8 cellular contexts compared by ENCODE assay signal in the genomic region with DNA sequence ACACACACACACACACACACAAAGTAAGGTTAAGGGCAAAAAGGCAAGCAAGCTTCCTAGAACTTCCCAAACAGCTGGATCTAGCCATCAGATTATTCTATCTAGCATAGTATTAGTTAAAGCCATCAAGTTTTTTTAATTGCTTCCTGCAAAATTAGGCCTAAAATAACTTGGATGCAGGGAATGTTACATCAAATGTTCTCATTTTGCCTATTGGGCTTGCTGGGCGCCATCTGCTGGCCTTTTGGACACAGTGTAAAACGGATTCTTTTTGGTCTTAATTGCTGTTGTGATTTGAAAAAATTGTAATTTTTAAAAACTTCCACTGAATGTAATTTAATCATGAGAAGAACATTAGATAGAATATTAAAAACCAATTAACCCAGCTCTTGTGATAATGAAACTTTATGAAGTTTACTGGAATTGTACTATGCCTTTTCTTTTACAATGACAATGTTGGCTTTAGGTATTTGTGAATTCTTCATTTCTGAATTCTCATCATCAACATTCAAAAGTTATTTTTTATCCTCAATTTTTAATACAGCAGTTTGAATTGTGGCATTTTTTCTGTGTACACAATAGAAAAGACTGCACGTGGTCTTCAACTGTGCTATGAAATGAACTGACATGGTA. TPM values are rescaled to one million over a fixed set of nuclear protein-coding genes. Genes with fewer than 3 reads are reported as not detected.
DNase-seq lines count a peak whose midpoint lies in the region; FAIRE-seq and TF ChIP-seq lines count a peak whose summit lies in the region.

No MANE protein-coding gene starts in this region.

- FAIRE-seq in endometrium (lab: Jason Lieb, UNC) = peak; percentile 91

- H3K27ac ChIP-seq in vagina = no peak overlapping the region

- no peaks in the 10 kb centered on the region for H3K27me3 ChIP-seq in vagina

- no peak overlapping the region for H3K4me3 ChIP-seq in vagina

- TF ChIP-seq POLR2A in vagina (IDR thresholded peaks at IDR 0.05) = no peak

- H3K9me3 ChIP-seq in vagina = no peaks in the 10 kb centered on the region

- TF ChIP-seq CTCF in vagina (IDR thresholded peaks at IDR 0.05) = peak in 2 of 3 experiments; percentile 49 to 53

- intact Hi-C loops in vagina (cut with DNase I) = loop anchor here (10.0 kb wide), 1 partner anchor 452 kb away; no protein-coding TSS in a partner anchor

- peak; percentile 1 for DNase-seq in SKM-1 (lab: John Stamatoyannopoulos, UW; ENCODE audit: unreplicated experiment)
- no peak for DNase-seq in SKM-1 treated with dmso at 0.1 percent for 144 hours (lab: John Stamatoyannopoulos, UW; ENCODE audit: unreplicated experiment)
- peak; percentile 38 for DNase-seq in NCI-H1436 (lab: John Stamatoyannopoulos, UW)
- peak; percentile 54 for DNase-seq in activated CD4-positive, alpha-beta T cell treated with anti-CD3 and anti-CD28 coated beads for 48 hours
- peak; percentile 57 for DNase-seq in mucosa of gallbladder (ENCODE audit: low spot score)
- no peak for DNase-seq in vagina (ENCODE audit: extremely low spot score in 2 of 2)
- DNase-seq in GM19238 (ENCODE audit: insufficient read length, low spot score) = no peak

- no peaks in the 10 kb centered on the region for H3K36me3 ChIP-seq in vagina

- H3K4me1 ChIP-seq in vagina = peaks cover 46% of the 10 kb centered on the region

RNA-seq across cellular contexts. Expression of a gene that starts 6.8 kb away (rescaled TPM):
- 33.2 TPM for total RNA-seq in mucosa of gallbladder
- total RNA-seq in vagina = 12.5 TPM

RNA-seq across cellular contexts. Expression of a gene that starts 7.9 kb away (rescaled TPM):
- total RNA-seq in mucosa of gallbladder = 11.3 TPM
- total RNA-seq in vagina = 4.9 TPM

Comparison
In these comparisons a context has a peak if more than half of its experiments do, and no peak if none do; other contexts are left out.
1. DNase-seq: peak in SKM-1 (single experiment), NCI-H1436 (single experiment), activated CD4-positive, alpha-beta T cell treated with anti-CD3 and anti-CD28 coated beads for 48 hours (single experiment) and mucosa of gallbladder (single experiment); none in SKM-1 treated with dmso at 0.1 percent for 144 hours (single experiment), vagina (0 of 2) and GM19238 (single experiment).